ENCODE assay signal across 8 cellular contexts in the genomic region with DNA sequence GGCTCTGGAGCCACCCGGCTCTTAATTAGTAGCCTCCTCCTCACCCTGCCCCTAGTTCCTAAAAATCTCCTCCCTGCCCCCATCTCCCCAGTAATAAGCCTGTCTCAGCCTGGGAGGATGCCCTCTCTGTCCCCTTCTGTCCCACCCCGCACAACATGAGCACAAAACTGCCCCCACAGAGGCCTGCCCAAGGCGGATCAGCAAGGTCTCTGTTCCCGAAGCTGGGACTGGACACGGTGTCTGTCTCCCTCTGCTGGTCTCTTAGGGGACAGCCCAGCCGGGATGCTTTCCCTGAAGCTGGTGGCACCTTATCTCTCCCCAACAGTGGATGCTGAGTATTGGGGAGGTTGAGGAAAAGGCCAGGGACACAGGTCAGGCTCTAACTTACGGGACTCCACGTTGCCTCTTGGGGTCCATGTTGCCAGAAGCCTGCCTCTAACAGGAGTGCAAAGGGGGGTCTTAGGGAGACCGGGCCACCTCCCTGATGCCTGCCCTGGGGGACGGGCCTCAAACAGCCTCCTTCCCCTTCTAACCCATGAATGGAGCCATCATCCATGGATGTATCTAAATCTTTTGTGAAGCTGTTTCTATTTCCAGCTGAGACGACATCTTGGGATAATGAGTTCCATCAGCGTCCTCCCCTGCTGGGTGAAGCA. TPM values are rescaled to one million over a fixed set of nuclear protein-coding genes. Genes with fewer than 3 reads are reported as not detected.
DNase-seq lines count a peak whose midpoint lies in the region; ATAC-seq and TF ChIP-seq lines count a peak whose summit lies in the region.

No MANE protein-coding gene starts in this region.

- H3K79me2 ChIP-seq in OCI-LY1 (ENCODE audit: insufficient read depth, low read length): no peaks in the 10 kb centered on the region

- POLR2A ChIA-PET in naive thymus-derived CD4-positive, alpha-beta T cell (lab: Charles Lee): interaction anchor here (0.9 to 16.2 kb wide), 7 partner anchors 9 to 113 kb away, joined by 3 to 272 read pairs (median 6); a partner anchor contains a TSS

- intact Hi-C loops in naive thymus-derived CD4-positive, alpha-beta T cell (cut with micrococcal nuclease): loop anchor here (1.0 kb wide), 8 partner anchors 8 to 120 kb away; a partner anchor contains a TSS

- TF ChIP-seq CTCF in OCI-LY1 (IDR thresholded peaks at IDR 0.05; ENCODE audit: low read length) (peak; percentile 98), epithelial cell of esophagus (IDR thresholded peaks at IDR 0.05; ENCODE audit: insufficient read depth, low read depth, low read length, missing control alignments) (peak; percentile 99)

- no peak overlapping the region for H3K27ac ChIP-seq in OCI-LY1 (ENCODE audit: low read depth, low read length, poor library complexity, severe bottlenecking)
- no peak overlapping the region for H3K27ac ChIP-seq in naive thymus-derived CD4-positive, alpha-beta T cell (ENCODE audit: low read depth, low read length)

- CTCF ChIA-PET in naive thymus-derived CD4-positive, alpha-beta T cell (lab: Charles Lee): interaction anchor here (0.6 to 21.2 kb wide), 18 partner anchors 10 to 302 kb away, joined by 3 to 495 read pairs (median 6); a partner anchor contains a TSS

- H3K4me2 ChIP-seq in OCI-LY1 (ENCODE audit: low read length): no peak overlapping the region

- DNase-seq in EL: peak; percentile 78
- DNase-seq in activated T-cell treated with anti-CD3 and anti-CD28 coated beads for 1 hour (ENCODE audit: low read depth): peak; percentile 75
- DNase-seq in epithelial cell of esophagus (ENCODE audit: low read depth): peak; percentile 79
- peak; percentile 67 to 86 (median 79) for DNase-seq in naive thymus-derived CD4-positive, alpha-beta T cell

- H3K27ac Mint-ChIP-seq in naive thymus-derived CD4-positive, alpha-beta T cell: peak overlapping the region in 2 of 9 donors; percentile 1 to 79
- peak overlapping the region; percentile 28 for H3K27ac Mint-ChIP-seq in stimulated activated memory B cell treated with anti-CD40 and anti-IgM and Interleukin-4, amounts not matched to agents 10 μg/mL and 1 μg/mL and 100 μg/mL, for 72 hours

- no peaks in the 10 kb centered on the region; the same call in 1 of the 2 replicates for H3K27me3 ChIP-seq in OCI-LY1 (ENCODE audit: insufficient read depth, low read length)
- no peaks in the 10 kb centered on the region for H3K27me3 ChIP-seq in naive thymus-derived CD4-positive, alpha-beta T cell (ENCODE audit: control insufficient read depth in 2 of 2, insufficient read depth in 2 of 2, low read length in 2 of 2)

- H3K4me1 ChIP-seq in OCI-LY1 (ENCODE audit: insufficient read depth, low read length, severe bottlenecking): peaks cover 12% of the 10 kb centered on the region
- peaks cover 0 to 5% of the 10 kb centered on the region in 2 donors for H3K4me1 ChIP-seq in naive thymus-derived CD4-positive, alpha-beta T cell (ENCODE audit: control insufficient read depth in 2 of 2, insufficient read depth in 2 of 2, low read length in 2 of 2)

- H3K4me3 Mint-ChIP-seq in naive thymus-derived CD4-positive, alpha-beta T cell: no peak overlapping the region
- peak overlapping the region; percentile 16 for H3K4me3 Mint-ChIP-seq in stimulated activated memory B cell treated with anti-CD40 and anti-IgM and Interleukin-4, amounts not matched to agents 10 μg/mL and 1 μg/mL and 100 μg/mL, for 72 hours

- no peaks in the 10 kb centered on the region for H4K20me1 ChIP-seq in OCI-LY1 (ENCODE audit: insufficient read depth, low read length)

- no peaks in the 10 kb centered on the region for H3K9me3 ChIP-seq in OCI-LY1 (ENCODE audit: low read length)
- no peaks in the 10 kb centered on the region for H3K9me3 ChIP-seq in naive thymus-derived CD4-positive, alpha-beta T cell (ENCODE audit: control insufficient read depth in 2 of 3, low read length in 3 of 3)

- no peak overlapping the region for H3K9ac ChIP-seq in OCI-LY1 (ENCODE audit: low read length)

- no peaks in the 10 kb centered on the region for H3F3A ChIP-seq in OCI-LY1 (ENCODE audit: insufficient read depth, low read length)

- H3K9me3 Mint-ChIP-seq in naive thymus-derived CD4-positive, alpha-beta T cell: no peaks in the 10 kb centered on the region
- H3K9me3 Mint-ChIP-seq in stimulated activated memory B cell treated with anti-CD40 and anti-IgM and Interleukin-4, amounts not matched to agents 10 μg/mL and 1 μg/mL and 100 μg/mL, for 72 hours: no peaks in the 10 kb centered on the region

- peaks cover 4 to 20% (median 8%) of the 10 kb centered on the region in 7 donors for H3K4me1 Mint-ChIP-seq in naive thymus-derived CD4-positive, alpha-beta T cell
- H3K4me1 Mint-ChIP-seq in stimulated activated memory B cell treated with anti-CD40 and anti-IgM and Interleukin-4, amounts not matched to agents 10 μg/mL and 1 μg/mL and 100 μg/mL, for 72 hours: peaks cover 36% of the 10 kb centered on the region

- no peaks in the 10 kb centered on the region for H3K36me3 Mint-ChIP-seq in naive thymus-derived CD4-positive, alpha-beta T cell
- H3K36me3 Mint-ChIP-seq in stimulated activated memory B cell treated with anti-CD40 and anti-IgM and Interleukin-4, amounts not matched to agents 10 μg/mL and 1 μg/mL and 100 μg/mL, for 72 hours: no peaks in the 10 kb centered on the region

- H2AFZ ChIP-seq in OCI-LY1 (ENCODE audit: low read length): no peak overlapping the region

- H3K36me3 ChIP-seq in OCI-LY1 (ENCODE audit: insufficient read depth, low read length): no peaks in the 10 kb centered on the region
- H3K36me3 ChIP-seq in naive thymus-derived CD4-positive, alpha-beta T cell (ENCODE audit: control insufficient read depth in 2 of 3, insufficient read depth in 3 of 3, low read length in 3 of 3): no peaks in the 10 kb centered on the region

- H3K9me2 ChIP-seq in OCI-LY1 (ENCODE audit: low read depth, low read length): no peaks in the 10 kb centered on the region

- H3K27me3 Mint-ChIP-seq in naive thymus-derived CD4-positive, alpha-beta T cell: peaks cover 0 to 38% (median 0%) of the 10 kb centered on the region in 5 donors
- no peaks in the 10 kb centered on the region for H3K27me3 Mint-ChIP-seq in stimulated activated memory B cell treated with anti-CD40 and anti-IgM and Interleukin-4, amounts not matched to agents 10 μg/mL and 1 μg/mL and 100 μg/mL, for 72 hours

- H3K4me3 ChIP-seq in OCI-LY1 (ENCODE audit: low read depth, low read length, poor library complexity, severe bottlenecking) (no peak overlapping the region), epithelial cell of esophagus (ENCODE audit: low read length) (no peak overlapping the region)
- no peak overlapping the region for H3K4me3 ChIP-seq in naive thymus-derived CD4-positive, alpha-beta T cell (ENCODE audit: low read length)

- ATAC-seq in HG03432 (IDR thresholded peaks at IDR 0.05; ENCODE audit: unreplicated experiment) (peak; percentile 67), HG03135 (IDR thresholded peaks at IDR 0.05; ENCODE audit: unreplicated experiment) (no peak)
- peak; percentile 96 for ATAC-seq in naive thymus-derived CD4-positive, alpha-beta T cell
- peak; percentile 86 for ATAC-seq in stimulated activated memory B cell treated with anti-CD40 and anti-IgM and Interleukin-4, amounts not matched to agents 10 μg/mL and 1 μg/mL and 100 μg/mL, for 72 hours

RNA-seq across cellular contexts. Expression of a gene that starts 9.2 kb away (rescaled TPM):
- total RNA-seq in naive thymus-derived CD4-positive, alpha-beta T cell: 10 to 100 TPM; 25.6 to 48.0 (median 45.0) TPM
- 1 to 10 TPM; 6.3 to 7.2 TPM for polyA plus RNA-seq in naive thymus-derived CD4-positive, alpha-beta T cell

RNA-seq across cellular contexts. Expression of a gene that starts 9.2 kb away (rescaled TPM):
- total RNA-seq in naive thymus-derived CD4-positive, alpha-beta T cell: 1 to 10 TPM in 2 of 5 experiments, under 1 TPM in 3; 0.32 to 7.8 (median 0.70) TPM
- polyA plus RNA-seq in naive thymus-derived CD4-positive, alpha-beta T cell: not detected

RNA-seq across cellular contexts. Expression of a gene that starts 19.0 kb away (rescaled TPM):
- 100 to 1,000 TPM in 4 of 5 experiments, 10 to 100 TPM in 1; 83.0 to 339 (median 122) TPM for total RNA-seq in naive thymus-derived CD4-positive, alpha-beta T cell
- polyA plus RNA-seq in naive thymus-derived CD4-positive, alpha-beta T cell: 100 to 1,000 TPM; 350 to 363 TPM

RNA-seq across cellular contexts. Expression of a gene that starts 21.3 kb away (rescaled TPM):
- 100 to 1,000 TPM; 243 to 425 (median 346) TPM for total RNA-seq in naive thymus-derived CD4-positive, alpha-beta T cell
- 100 to 1,000 TPM; 225 to 366 TPM for polyA plus RNA-seq in naive thymus-derived CD4-positive, alpha-beta T cell

RNA-seq across cellular contexts. Expression of a gene that starts 29.3 kb away (rescaled TPM):
- 100 to 1,000 TPM in 1 of 5 experiments, 10 to 100 TPM in 4; 59.9 to 104 (median 76.1) TPM for total RNA-seq in naive thymus-derived CD4-positive, alpha-beta T cell
- 100 to 1,000 TPM in 1 of 2 donors, 10 to 100 TPM in 1; 98.9 to 116 TPM for polyA plus RNA-seq in naive thymus-derived CD4-positive, alpha-beta T cell
